ENCODE assay signal across 1 cellular context in genomic region chr9:133892193-133892920, GRCh38.
TF ChIP-seq lines count a peak whose summit lies in the region.

No MANE protein-coding gene starts in this region.

TF ChIP-seq in HepG2, 621 proteins besides CTCF, POLR2A, EP300 and RAD21 (continued from another document and continues in another):
- peak; percentile 93; the same call in 1 of the 2 replicates for TF ChIP-seq SNAPC5 (CRISPR knock-in tag; IDR thresholded peaks at IDR 0.05; ENCODE audit: borderline replicate concordance)
- TF ChIP-seq ZNF224 (CRISPR knock-in tag; IDR thresholded peaks at IDR 0.05), result peak; percentile 90; the same call in 1 of the 2 replicates
- TF ChIP-seq MXD4 (CRISPR knock-in tag; IDR thresholded peaks at IDR 0.05), result peak; percentile 81
- no peak for TF ChIP-seq IKZF1 (IDR thresholded peaks at IDR 0.05)
- TF ChIP-seq EED (CRISPR knock-in tag; IDR thresholded peaks at IDR 0.05), result no peak
- TF ChIP-seq ZFP91 (CRISPR knock-in tag; IDR thresholded peaks at IDR 0.05; ENCODE audit: borderline replicate concordance), result peak; percentile 92
- TF ChIP-seq HOMEZ (CRISPR knock-in tag; IDR thresholded peaks at IDR 0.05; ENCODE audit: low read depth), result peak; percentile 54
- peak; percentile 100 for TF ChIP-seq ZNF609 (CRISPR knock-in tag; IDR thresholded peaks at IDR 0.05; ENCODE audit: borderline replicate concordance)
- TF ChIP-seq ZNF274 (CRISPR knock-in tag; IDR thresholded peaks at IDR 0.05), result peak; percentile 82; the same call in 1 of the 2 replicates
- TF ChIP-seq KAT7 (CRISPR knock-in tag; IDR thresholded peaks at IDR 0.05; ENCODE audit: borderline replicate concordance), result peak; percentile 89; the same call in 1 of the 2 replicates
- TF ChIP-seq AGO2 (optimal IDR thresholded peaks at IDR 0.05; ENCODE audit: low read depth, low read length), result no peak
- no peak for TF ChIP-seq FOXO4 (CRISPR knock-in tag; conservative IDR thresholded peaks at IDR 0.05)
- peak; percentile 90 for TF ChIP-seq MYC (CRISPR knock-in tag; IDR thresholded peaks at IDR 0.05; ENCODE audit: borderline replicate concordance)
- no peak for TF ChIP-seq ZSCAN12 (CRISPR knock-in tag; IDR thresholded peaks at IDR 0.05)
- no peak; the same call in 1 of the 2 replicates for TF ChIP-seq WIZ (CRISPR knock-in tag; IDR thresholded peaks at IDR 0.05)
- peak; percentile 90; the same call in 1 of the 2 replicates for TF ChIP-seq ZNF782 (CRISPR knock-in tag; IDR thresholded peaks at IDR 0.05; ENCODE audit: borderline replicate concordance)
- no peak for TF ChIP-seq SNRNP70 (IDR thresholded peaks at IDR 0.05; ENCODE audit: low read depth, low read length)
- TF ChIP-seq ZBTB25 (CRISPR knock-in tag; IDR thresholded peaks at IDR 0.05), result peak; percentile 90
- TF ChIP-seq GTF2F1 (IDR thresholded peaks at IDR 0.05; ENCODE audit: low read length), result no peak
- no peak for TF ChIP-seq ZNF30 (CRISPR knock-in tag; IDR thresholded peaks at IDR 0.05)
- TF ChIP-seq ZNF563 (CRISPR knock-in tag; IDR thresholded peaks at IDR 0.05), result peak; percentile 70; the same call in 1 of the 2 replicates
- no peak for TF ChIP-seq E2F5 (CRISPR knock-in tag; conservative IDR thresholded peaks at IDR 0.05)
- TF ChIP-seq HNF1A (IDR thresholded peaks at IDR 0.05; ENCODE audit: low read depth), result peak; percentile 78
- peak; percentile 95 for TF ChIP-seq HNF1A (CRISPR knock-in tag; IDR thresholded peaks at IDR 0.05; ENCODE audit: borderline replicate concordance)
- no peak for TF ChIP-seq ZNF282 (IDR thresholded peaks at IDR 0.05; ENCODE audit: partially characterized antibody)
- no peak for TF ChIP-seq MTF1 (CRISPR knock-in tag; IDR thresholded peaks at IDR 0.05)
- TF ChIP-seq ESRRA (CRISPR knock-in tag; IDR thresholded peaks at IDR 0.05; ENCODE audit: low read depth), result peak; percentile 100
- TF ChIP-seq HOXA3 (CRISPR knock-in tag; IDR thresholded peaks at IDR 0.05), result peak; percentile 96
- peak; percentile 85 for TF ChIP-seq FOSL2 (CRISPR knock-in tag; IDR thresholded peaks at IDR 0.05)
- TF ChIP-seq TRIM22 (IDR thresholded peaks at IDR 0.05), result no peak
- TF ChIP-seq ZKSCAN5 (CRISPR knock-in tag; IDR thresholded peaks at IDR 0.05), result 0 out of 2 replicates have a peak, but pooled peaks have one; percentile 19
- TF ChIP-seq ZNF878 (CRISPR knock-in tag; IDR thresholded peaks at IDR 0.05), result peak; percentile 85; the same call in 1 of the 2 replicates
- peak; percentile 97 for TF ChIP-seq ZNF784 (CRISPR knock-in tag; IDR thresholded peaks at IDR 0.05; ENCODE audit: borderline replicate concordance)
- TF ChIP-seq THRA (CRISPR knock-in tag; IDR thresholded peaks at IDR 0.05; ENCODE audit: borderline replicate concordance), result peak; percentile 93
- no peak for TF ChIP-seq MTA3 (CRISPR knock-in tag; IDR thresholded peaks at IDR 0.05)
- peak; percentile 80; the same call in 1 of the 2 replicates for TF ChIP-seq HINFP (CRISPR knock-in tag; IDR thresholded peaks at IDR 0.05; ENCODE audit: low read depth)
- TF ChIP-seq SAFB2 (CRISPR knock-in tag; IDR thresholded peaks at IDR 0.05; ENCODE audit: borderline replicate concordance, low read depth), result no peak; the same call in 1 of the 2 replicates
